8 cellular contexts compared by ENCODE assay signal in the genomic region with DNA sequence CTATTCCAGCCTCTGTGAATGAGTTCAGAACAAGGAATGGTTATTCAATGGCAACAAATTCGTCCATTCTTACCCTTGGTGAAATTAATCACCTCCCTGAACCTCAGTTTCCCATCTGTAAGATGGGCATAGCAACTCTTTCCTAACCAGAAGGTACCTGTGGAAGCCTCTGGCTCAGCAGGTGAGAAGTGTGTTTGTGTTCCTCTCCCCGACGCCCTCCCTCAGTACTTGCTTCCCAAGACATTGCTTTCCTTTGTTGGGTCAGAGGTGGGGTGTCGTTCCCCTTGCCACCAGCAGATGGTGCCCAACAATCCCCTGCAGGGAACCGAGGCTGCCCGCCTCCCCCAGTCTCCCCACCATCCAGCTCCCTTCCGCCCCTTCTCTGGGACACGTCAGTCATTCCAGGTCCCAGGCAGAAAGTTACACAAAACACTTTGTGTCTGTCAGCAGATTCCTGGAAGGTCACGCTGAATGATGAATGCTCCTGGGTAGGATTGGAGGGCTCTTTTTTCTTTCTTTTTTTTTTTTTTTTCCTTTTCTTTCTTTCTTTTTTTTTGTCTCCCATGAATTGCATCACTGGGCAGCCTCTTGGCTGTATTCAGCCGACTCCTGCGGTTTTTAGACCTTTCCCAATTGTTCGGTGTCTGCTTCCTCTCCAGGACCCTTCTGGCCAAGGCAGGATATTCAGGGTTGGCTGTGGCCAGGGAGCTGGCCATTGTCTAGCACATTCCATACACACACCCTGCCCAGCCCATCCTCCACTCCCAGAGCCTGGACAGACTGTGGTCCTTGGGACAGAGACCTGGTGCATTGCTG.
A peak's percentile ranks its signal among the peaks of the same experiment; 100 is the strongest.
DNase-seq lines count a peak whose midpoint lies in the region; ATAC-seq lines count a peak whose summit lies in the region.

No MANE protein-coding gene starts in this region.

- DNase-seq in DMS 273 (lab: John Stamatoyannopoulos, UW; ENCODE audit: unreplicated experiment) = peak; percentile 89
- DNase-seq in MV-4-11 (lab: John Stamatoyannopoulos, UW) = peak; percentile 66
- DNase-seq in UCSD-AML1 (lab: John Stamatoyannopoulos, UW; ENCODE audit: unreplicated experiment) = peak; percentile 66
- peak; percentile 55 to 62 for DNase-seq in T47D (ENCODE audit: low read depth in 1 of 2, low spot score in 1 of 2)
- DNase-seq in inferior parietal cortex (ENCODE audit: extremely low spot score) = peak; percentile 82
- peak; percentile 36 to 50 for DNase-seq in stimulated activated CD4-positive, alpha-beta T cell treated with anti-CD3 and anti-CD28 coated beads, Interleukin-15, amount 100 ng/mL, for 48 hours (ENCODE audit: low read depth in 2 of 2)
- DNase-seq in DMS153 treated with DMSO at 0.1 percent for 48 hours (lab: John Stamatoyannopoulos, UW; ENCODE audit: unreplicated experiment) = no peak

- in situ Hi-C loops in T47D (cut with HindIII; ENCODE audit: low pct_unique_long_range_greater_than_20kb, low sequenced_read_pairs) = no loop called here

- peak; percentile 37 for ATAC-seq in GM21717 (IDR thresholded peaks at IDR 0.05; ENCODE audit: unreplicated experiment)
